In genomic region chr18:47899107-47899840, GRCh38 we compare ENCODE assay signal across 20 cellular contexts. TPM values are rescaled to one million over a fixed set of nuclear protein-coding genes. Genes with fewer than 3 reads are reported as not detected.
A peak's percentile ranks its signal among the peaks of the same experiment; 100 is the strongest.
DNase-seq lines count a peak whose midpoint lies in the region; ATAC-seq and TF ChIP-seq lines count a peak whose summit lies in the region.
"Had no signal": no experiment of that assay in that cellular context is flagged by ENCODE, and none has a peak within 500 bp of the region (broad histone marks: within the 10 kb centered on the region; RNA-seq: fewer than 3 reads in every experiment).

No MANE protein-coding gene starts in this region.

- H3K9me3 Mint-ChIP-seq in natural killer cell: peaks cover 3 to 12% of the 10 kb centered on the region in 2 donors
- H3K9me3 Mint-ChIP-seq in natural killer cell treated with Interleukin-12 subunit alpha and Interleukin-12 subunit beta and Interleukin-15 and Interleukin-18, amount 100 ng/mL, for 72 hours: no peaks in the 10 kb centered on the region
- H3K9me3 Mint-ChIP-seq in endodermal cell: no peaks in the 10 kb centered on the region

- H3K27ac Mint-ChIP-seq in natural killer cell (peak overlapping the region; percentile 37 to 98), endodermal cell (peak overlapping the region; percentile 68)
- peak overlapping the region in 1 of 2 donors; percentile 48 for H3K27ac Mint-ChIP-seq in natural killer cell treated with Interleukin-12 subunit alpha and Interleukin-12 subunit beta and Interleukin-15 and Interleukin-18, amount 100 ng/mL, for 72 hours
- H3K27ac Mint-ChIP-seq: T-helper 1 cell treated with Interleukin-12 subunit alpha and Interleukin-12 subunit beta and Interleukin-4 antibody, amounts not matched to agents 30 μg/mL and 1 μg/mL, for 36 hours had no signal

- H3K4me1 Mint-ChIP-seq in natural killer cell (peaks cover 81 to 93% of the 10 kb centered on the region in 2 donors), endodermal cell (peaks cover 87% of the 10 kb centered on the region)
- peaks cover 69 to 74% of the 10 kb centered on the region in 2 donors for H3K4me1 Mint-ChIP-seq in natural killer cell treated with Interleukin-12 subunit alpha and Interleukin-12 subunit beta and Interleukin-15 and Interleukin-18, amount 100 ng/mL, for 72 hours (ENCODE audit: low read depth in 2 of 2)

- no peaks in the 10 kb centered on the region for H3K27me3 ChIP-seq in endodermal cell (ENCODE audit: control insufficient read depth, insufficient read depth, low read length, poor library complexity, severe bottlenecking)
- H3K27me3 ChIP-seq: brain microvascular endothelial cell, stomach, uterus had no signal

- ATAC-seq in natural killer cell (no peak), omental fat pad (ENCODE audit: low FRiP score) (no peak)
- ATAC-seq in natural killer cell treated with Interleukin-12 subunit alpha and Interleukin-12 subunit beta and Interleukin-15 and Interleukin-18, amount 100 ng/mL, for 72 hours: no peak
- ATAC-seq: left ventricle myocardium superior, Right ventricle myocardium inferior had no signal

- peak overlapping the region; percentile 66 for H3K4me3 ChIP-seq in endodermal cell (ENCODE audit: low read length)
- H3K4me3 ChIP-seq: stomach, uterus had no signal

- DNase-seq in natural killer cell (no peak), NCI-H69 (lab: John Stamatoyannopoulos, UW) (peak; percentile 88), endodermal cell (no peak), KG1 (lab: John Stamatoyannopoulos, UW) (no peak), omental fat pad (ENCODE audit: low spot score) (no peak), activated T-cell treated with anti-CD3 and anti-CD28 coated beads for 4 hours (no peak)
- no peak for DNase-seq in natural killer cell treated with Interleukin-12 subunit alpha and Interleukin-12 subunit beta and Interleukin-15 and Interleukin-18, amount 100 ng/mL, for 72 hours (ENCODE audit: low spot score)
- DNase-seq in effector CD4-positive, alpha-beta T cell: no peak
- DNase-seq: activated CD8-positive, alpha-beta memory T cell treated with anti-CD3 and anti-CD28 coated beads, Interleukin-2, amount 50 U/mL, for 4 hours; activated naive CD4-positive, alpha-beta T cell treated with anti-CD3 and anti-CD28 coated beads, Interleukin-2, amount 50 U/mL, for 16 hours; brain microvascular endothelial cell; Caco-2; left ventricle myocardium superior; NCI-H1694; retina; stimulated activated CD4-positive, alpha-beta T cell treated with anti-CD3 and anti-CD28 coated beads, Interleukin-15, amount 100 ng/mL, for 24 hours; stomach; uterus had no signal

- intact Hi-C loops in natural killer cell (cut with micrococcal nuclease): no loop called here

- 34 to 40% methylated on average over 4 to 5 of the region's 5 CpGs for WGBS in endodermal cell (ENCODE audit: insufficient coverage in 1 of 2, insufficient read length in 1 of 2), 2 experiments

- peak overlapping the region; percentile 22 for H3K9ac ChIP-seq in endodermal cell (ENCODE audit: extremely low read depth, low read length, poor library complexity, severe bottlenecking)

- H3K9me3 ChIP-seq in endodermal cell (ENCODE audit: control insufficient read depth, low read length): no peaks in the 10 kb centered on the region
- H3K9me3 ChIP-seq: Caco-2, uterus had no signal

- H3K27ac ChIP-seq in endodermal cell (ENCODE audit: low read depth, low read length): no peak overlapping the region
- H3K27ac ChIP-seq: brain microvascular endothelial cell, stomach, uterus had no signal

- H3K36me3 Mint-ChIP-seq in natural killer cell (peaks cover 7% of the 10 kb centered on the region), endodermal cell (ENCODE audit: low read depth) (peaks cover 22% of the 10 kb centered on the region)
- H3K36me3 Mint-ChIP-seq in natural killer cell treated with Interleukin-12 subunit alpha and Interleukin-12 subunit beta and Interleukin-15 and Interleukin-18, amount 100 ng/mL, for 72 hours: peaks cover 25% of the 10 kb centered on the region

- peaks cover 49% of the 10 kb centered on the region for H3K36me3 ChIP-seq in endodermal cell (ENCODE audit: control insufficient read depth, insufficient read depth, low read length)
- H3K36me3 ChIP-seq: uterus had no signal

- H3K4me1 ChIP-seq in endodermal cell (ENCODE audit: control insufficient read depth, insufficient read depth, low read length): peaks cover 16% of the 10 kb centered on the region
- H3K4me1 ChIP-seq: Caco-2, uterus had no signal

- H3K4me3 Mint-ChIP-seq in natural killer cell (no peak overlapping the region), endodermal cell (peak overlapping the region; percentile 2)
- H3K4me3 Mint-ChIP-seq in natural killer cell treated with Interleukin-12 subunit alpha and Interleukin-12 subunit beta and Interleukin-15 and Interleukin-18, amount 100 ng/mL, for 72 hours: no peak overlapping the region
- H3K4me3 Mint-ChIP-seq: T-helper 1 cell treated with Interleukin-12 subunit alpha and Interleukin-12 subunit beta and Interleukin-4 antibody, amounts not matched to agents 30 μg/mL and 1 μg/mL, for 36 hours had no signal

- H3K27me3 Mint-ChIP-seq in natural killer cell (ENCODE audit: low read depth in 2 of 2) (no peaks in the 10 kb centered on the region), endodermal cell (ENCODE audit: insufficient read depth) (no peaks in the 10 kb centered on the region)
- H3K27me3 Mint-ChIP-seq in natural killer cell treated with Interleukin-12 subunit alpha and Interleukin-12 subunit beta and Interleukin-15 and Interleukin-18, amount 100 ng/mL, for 72 hours: no peaks in the 10 kb centered on the region

- no peak for TF ChIP-seq CTCF in natural killer cell (IDR thresholded peaks at IDR 0.05)
- peak; percentile 48 for TF ChIP-seq CTCF in endodermal cell (conservative IDR thresholded peaks at IDR 0.05)
- TF ChIP-seq CTCF in omental fat pad (IDR thresholded peaks at IDR 0.05): no peak

RNA-seq across cellular contexts. Expression of gene SMAD2, which starts 31.2 kb away (rescaled TPM):
- total RNA-seq in natural killer cell (100 to 1,000 TPM; 138 to 160 (median 148) TPM), endodermal cell (100 to 1,000 TPM; 156 to 189 TPM), omental fat pad (100 to 1,000 TPM in 1 of 4 donors, 10 to 100 TPM in 3; 47.4 to 116 (median 72.2) TPM)
- 100 to 1,000 TPM in 1 of 2 donors, 10 to 100 TPM in 1; 92.1 to 102 TPM for total RNA-seq in natural killer cell treated with Interleukin-12 subunit alpha and Interleukin-12 subunit beta and Interleukin-15 and Interleukin-18, amount 100 ng/mL, for 72 hours
- 69.1 TPM for polyA plus RNA-seq in endodermal cell (2013, experiment 1 of 2)
- 67.2 TPM for polyA plus RNA-seq in endodermal cell (2013, experiment 2 of 2)
